In the genomic region with DNA sequence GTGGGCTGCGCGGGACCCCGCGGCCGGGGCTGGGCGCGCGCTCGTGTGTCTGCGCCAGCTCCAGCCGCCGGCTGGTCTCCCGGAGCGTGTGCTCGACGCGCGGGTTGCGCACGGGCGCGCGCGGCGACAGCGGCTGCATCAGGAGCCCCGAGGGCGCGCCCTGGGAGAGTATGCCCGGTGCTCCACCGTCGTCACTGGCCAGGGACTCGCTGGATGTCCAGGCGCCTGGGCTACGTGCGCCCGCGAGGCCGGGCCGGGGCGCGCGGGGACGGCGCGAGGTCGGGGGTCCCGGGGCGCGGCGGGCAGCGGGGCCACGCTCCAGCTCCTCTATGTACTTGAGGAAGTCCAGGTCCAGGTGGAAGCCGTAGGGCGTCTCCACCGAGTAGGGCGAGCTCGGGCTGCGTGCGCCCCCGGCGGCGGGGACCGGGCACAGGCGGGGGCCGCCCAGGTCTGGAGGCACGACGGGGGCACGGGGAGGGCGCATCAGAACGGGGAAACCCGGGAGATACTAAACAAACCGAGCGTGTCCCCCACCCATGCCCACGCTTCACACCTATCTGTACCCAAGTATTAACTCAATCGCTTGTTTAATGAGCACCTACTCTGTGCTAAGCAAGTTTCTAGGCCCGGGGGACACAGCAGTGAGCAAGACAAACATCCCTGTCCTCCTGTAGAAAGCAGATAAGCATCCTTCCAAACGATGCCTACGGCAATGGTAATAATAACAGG, we compare ENCODE assay signal across 1 cellular context.
TF ChIP-seq lines count a peak whose summit lies in the region.

No MANE protein-coding gene starts in this region.

TF ChIP-seq in HepG2, 621 proteins besides CTCF, POLR2A, EP300 and RAD21:
- TF ChIP-seq, protein P1, sequence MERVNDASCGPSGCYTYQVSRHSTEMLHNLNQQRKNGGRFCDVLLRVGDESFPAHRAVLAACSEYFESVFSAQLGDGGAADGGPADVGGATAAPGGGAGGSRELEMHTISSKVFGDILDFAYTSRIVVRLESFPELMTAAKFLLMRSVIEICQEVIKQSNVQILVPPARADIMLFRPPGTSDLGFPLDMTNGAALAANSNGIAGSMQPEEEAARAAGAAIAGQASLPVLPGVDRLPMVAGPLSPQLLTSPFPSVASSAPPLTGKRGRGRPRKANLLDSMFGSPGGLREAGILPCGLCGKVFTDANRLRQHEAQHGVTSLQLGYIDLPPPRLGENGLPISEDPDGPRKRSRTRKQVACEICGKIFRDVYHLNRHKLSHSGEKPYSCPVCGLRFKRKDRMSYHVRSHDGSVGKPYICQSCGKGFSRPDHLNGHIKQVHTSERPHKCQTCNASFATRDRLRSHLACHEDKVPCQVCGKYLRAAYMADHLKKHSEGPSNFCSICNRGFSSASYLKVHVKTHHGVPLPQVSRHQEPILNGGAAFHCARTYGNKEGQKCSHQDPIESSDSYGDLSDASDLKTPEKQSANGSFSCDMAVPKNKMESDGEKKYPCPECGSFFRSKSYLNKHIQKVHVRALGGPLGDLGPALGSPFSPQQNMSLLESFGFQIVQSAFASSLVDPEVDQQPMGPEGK (CRISPR knock-in tag; IDR thresholded peaks at IDR 0.05) = peak; percentile 73
- TF ChIP-seq PTBP1 (IDR thresholded peaks at IDR 0.05; ENCODE audit: low read depth, low read length, poor library complexity, severe bottlenecking) = no peak
- 0 out of 2 replicates have a peak, but pooled peaks have one; percentile 20 for TF ChIP-seq ZBTB7B (CRISPR knock-in tag; IDR thresholded peaks at IDR 0.05)
- peak; percentile 75 for TF ChIP-seq ZNF800 (CRISPR knock-in tag; IDR thresholded peaks at IDR 0.05)
- TF ChIP-seq BCL6 (CRISPR knock-in tag; IDR thresholded peaks at IDR 0.05) = peak; percentile 69
